ENCODE assay signal across 8 cellular contexts in genomic region chr15:89472785-89473256, GRCh38. TPM values are rescaled to one million over a fixed set of nuclear protein-coding genes. Genes with fewer than 3 reads are reported as not detected.
DNase-seq lines count a peak whose midpoint lies in the region; ATAC-seq and TF ChIP-seq lines count a peak whose summit lies in the region.

No MANE protein-coding gene starts in this region.

- POLR2A ChIA-PET in BJ (lab: Charles Lee): no interaction called here

- H3K4me3 ChIP-seq in BJ (ENCODE audit: low read depth, low read length): no peak overlapping the region
- H3K4me3 ChIP-seq in fibroblast of villous mesenchyme (ENCODE audit: low read depth, low read length): no peak overlapping the region

- TF ChIP-seq CTCF in BJ (IDR thresholded peaks at IDR 0.05; ENCODE audit: insufficient read depth, low read depth, low read length) (peak; percentile 85), fibroblast of villous mesenchyme (IDR thresholded peaks at IDR 0.05; ENCODE audit: insufficient read depth, low read depth, low read length) (peak; percentile 77)

- peaks cover 14% of the 10 kb centered on the region for H3K27me3 ChIP-seq in BJ (ENCODE audit: control insufficient read depth, insufficient read depth, low read length)

- DNase-seq in BJ (ENCODE audit: low read depth): no peak
- peak; percentile 34 for DNase-seq in NCI-H1048 (lab: John Stamatoyannopoulos, UW)
- DNase-seq in activated CD4-positive, alpha-beta T cell treated with anti-CD3 and anti-CD28 coated beads, Interleukin-2, amount 50 U/mL, for 48 hours: peak; percentile 52 to 61
- DNase-seq in fibroblast of villous mesenchyme (ENCODE audit: low read depth): peak; percentile 54
- DNase-seq in posterior vena cava (ENCODE audit: low spot score): peak; percentile 67
- no peak for DNase-seq in cerebellar nuclear complex (lab: John Stamatoyannopoulos, UW)

- CTCF ChIA-PET in BJ (lab: Yijun Ruan, JAX): interaction anchor here (0.6 to 5.1 kb wide), 26 partner anchors 11 to 412 kb away, joined by 3 to 81 read pairs (median 4); no protein-coding TSS in a partner anchor

- ATAC-seq in GM18511 (IDR thresholded peaks at IDR 0.05; ENCODE audit: unreplicated experiment) (peak; percentile 68), HG03108 (IDR thresholded peaks at IDR 0.05; ENCODE audit: unreplicated experiment) (no peak)

- no peaks in the 10 kb centered on the region for H3K36me3 ChIP-seq in BJ (ENCODE audit: control insufficient read depth, insufficient read depth, low read length)

- intact Hi-C loops in posterior vena cava (cut with DNase I): no loop called here

RNA-seq across cellular contexts. Expression of gene RHCG, which starts 23.6 kb away (rescaled TPM):
- polyA plus RNA-seq in BJ (2011; rRNA removed): not detected in 2 replicates
- not detected in 2 replicates for polyA minus RNA-seq in BJ (2011; rRNA and poly(A)+ RNA removed)
- total RNA-seq in fibroblast of villous mesenchyme: not detected in 2 replicates
- not detected for total RNA-seq in posterior vena cava

Comparison
In these comparisons a context has a peak if more than half of its experiments do, and no peak if none do; other contexts are left out.
1. DNase-seq: peak in NCI-H1048 (single experiment), activated CD4-positive, alpha-beta T cell treated with anti-CD3 and anti-CD28 coated beads, Interleukin-2, amount 50 U/mL, for 48 hours (2 of 2), fibroblast of villous mesenchyme (single experiment) and posterior vena cava (single experiment); none in BJ (single experiment) and cerebellar nuclear complex (0 of 2).